Comparison of ENCODE assay signal across 9 cellular contexts in the genomic region with DNA sequence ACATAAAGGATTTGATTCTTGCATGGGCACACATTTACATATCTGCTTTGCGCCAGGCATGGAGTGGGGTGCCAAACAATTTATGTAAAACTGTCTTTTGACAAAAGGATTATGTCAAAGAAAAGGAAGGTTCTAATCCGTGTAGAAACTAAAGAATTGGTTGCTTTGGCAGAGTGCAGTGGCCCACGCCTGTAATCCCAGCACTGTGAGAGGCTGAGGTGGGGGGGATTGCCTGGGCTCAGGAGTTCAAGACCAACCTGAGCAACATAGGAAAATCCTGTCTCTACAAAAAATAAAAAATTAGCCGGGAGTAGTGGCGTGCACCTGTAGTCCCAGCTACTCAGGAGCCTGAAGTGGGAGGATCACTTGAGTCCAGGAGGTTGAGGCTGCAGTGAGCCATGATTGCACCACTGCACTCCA. TPM values are rescaled to one million over a fixed set of nuclear protein-coding genes. Genes with fewer than 3 reads are reported as not detected.
A peak's percentile ranks its signal among the peaks of the same experiment; 100 is the strongest.
DNase-seq lines count a peak whose midpoint lies in the region; TF ChIP-seq lines count a peak whose summit lies in the region.
"Had no signal": no experiment of that assay in that cellular context is flagged by ENCODE, and none has a peak within 500 bp of the region (broad histone marks: within the 10 kb centered on the region; RNA-seq: fewer than 3 reads in every experiment).

No MANE protein-coding gene starts in this region.

- WGBS in mesodermal cell (ENCODE audit: insufficient coverage in 2 of 2), 2 experiments = 59 to 77% methylated on average over 5 of the region's 5 CpGs

- DNase-seq in HFF-Myc (ENCODE audit: extremely low read depth, low read depth) (no peak), brain microvascular endothelial cell (no peak), SIG-M5 (lab: John Stamatoyannopoulos, UW) (no peak), amniotic stem cell (lab: John Stamatoyannopoulos, UW) (no peak), GM20000 (ENCODE audit: low spot score) (no peak), activated gamma-delta T cell treated with Interleukin-2 at 50 U/mL for 16 hours (no peak)
- DNase-seq: MV-4-11 had no signal

- in situ Hi-C loops in brain microvascular endothelial cell (cut with HindIII; ENCODE audit: low pct_ligation_motif_present, low sequenced_read_pairs) = no loop called here

- H3K27ac ChIP-seq in 22Rv1 (peak overlapping the region; percentile 100), brain microvascular endothelial cell (no peak overlapping the region), mesodermal cell (ENCODE audit: low read depth, low read length, severe bottlenecking) (no peak overlapping the region)

- TF ChIP-seq CTCF in 22Rv1 (IDR thresholded peaks at IDR 0.05) = no peak
- no peak for TF ChIP-seq CTCF in HFF-Myc (IDR thresholded peaks at IDR 0.05; ENCODE audit: low read depth, low read length, missing control alignments)
- TF ChIP-seq CTCF in brain microvascular endothelial cell (IDR thresholded peaks at IDR 0.05; ENCODE audit: low read depth, low read length, missing control alignments) = no peak
- TF ChIP-seq CTCF in GM20000 (IDR thresholded peaks at IDR 0.05; ENCODE audit: extremely low read depth, missing control alignments) = no peak

- no peaks in the 10 kb centered on the region for H3K27me3 ChIP-seq in brain microvascular endothelial cell (replicated peaks)

- H3K36me3 ChIP-seq in brain microvascular endothelial cell (replicated peaks) = peaks cover 2% of the 10 kb centered on the region
- H3K36me3 ChIP-seq in mesodermal cell (ENCODE audit: control insufficient read depth, insufficient read depth, low read length) = peaks cover 31% of the 10 kb centered on the region

- H3K4me3 ChIP-seq in HFF-Myc (replicated peaks; ENCODE audit: low read depth, low read length) (peak overlapping the region; percentile 72), brain microvascular endothelial cell (ENCODE audit: low read depth, low read length) (peak overlapping the region; percentile 92), mesodermal cell (ENCODE audit: extremely low read depth, insufficient read depth, low read length, poor library complexity, severe bottlenecking) (peak overlapping the region; percentile 91)

- H3K9me3 ChIP-seq in mesodermal cell (ENCODE audit: control insufficient read depth, low read length) = no peaks in the 10 kb centered on the region

- H3K4me1 ChIP-seq in mesodermal cell (ENCODE audit: control insufficient read depth, insufficient read depth, low read length, poor library complexity, severe bottlenecking) = no peaks in the 10 kb centered on the region

RNA-seq across cellular contexts. Expression of gene MTERF4, which starts 1.1 kb away (rescaled TPM):
- 25.8 TPM for polyA plus RNA-seq in mesodermal cell (2013, experiment 1 of 2)
- 28.1 TPM for polyA plus RNA-seq in mesodermal cell (2013, experiment 2 of 2)

RNA-seq across cellular contexts. Expression of gene PASK, which starts 46.1 kb away (rescaled TPM):
- polyA plus RNA-seq in mesodermal cell (2013, experiment 1 of 2) = 11.5 TPM
- polyA plus RNA-seq in mesodermal cell (2013, experiment 2 of 2) = 7.6 TPM

RNA-seq across cellular contexts. Expression of gene PPP1R7, which starts 47.1 kb away (rescaled TPM):
- polyA plus RNA-seq in mesodermal cell (2013, experiment 1 of 2) = 65.2 TPM
- 64.8 TPM for polyA plus RNA-seq in mesodermal cell (2013, experiment 2 of 2)
